In the genomic region with DNA sequence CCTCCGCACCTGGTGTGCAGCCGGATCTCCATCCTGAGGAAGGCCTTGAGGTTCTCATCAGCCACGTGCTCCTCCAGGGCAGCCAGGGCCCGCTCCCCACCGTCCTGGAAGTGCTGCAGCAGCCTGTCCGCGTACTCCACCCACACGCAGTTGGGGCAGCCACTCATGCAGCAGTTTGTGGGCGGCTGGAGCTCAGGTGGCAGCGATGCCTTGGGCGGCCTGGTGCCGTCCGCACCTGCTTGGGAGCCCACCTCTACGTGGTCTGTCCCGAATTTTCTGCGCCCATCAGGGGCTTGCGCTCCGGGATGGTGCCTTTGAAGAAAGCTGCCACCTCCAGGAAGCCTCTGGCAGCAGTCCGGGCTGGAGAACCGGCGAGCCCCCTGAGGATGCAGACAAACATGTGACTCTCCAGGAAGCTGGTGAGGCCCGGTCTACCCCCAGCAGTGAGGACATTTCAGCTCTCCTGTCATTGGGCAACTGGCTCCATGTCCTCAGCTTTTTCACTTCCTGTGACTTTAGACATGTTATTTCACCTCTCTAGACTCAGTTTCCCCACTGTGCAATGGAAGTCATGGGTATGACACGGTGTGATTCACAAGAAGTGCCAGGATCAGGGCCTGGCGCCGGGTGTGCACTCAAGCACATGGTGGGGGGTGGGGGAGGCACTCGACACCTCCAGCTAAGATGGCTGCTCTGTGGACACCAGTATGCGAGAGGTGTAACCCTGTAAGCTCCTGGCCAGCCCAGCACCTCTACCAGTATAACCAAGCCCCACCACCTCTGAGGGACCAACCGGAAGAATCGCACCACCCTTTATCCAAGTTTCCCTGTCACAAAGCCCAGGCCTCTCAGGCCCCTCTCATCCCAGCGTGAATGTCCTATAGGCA, we compare ENCODE assay signal across 7 cellular contexts.
DNase-seq lines count a peak whose midpoint lies in the region; ATAC-seq lines count a peak whose summit lies in the region.

No MANE protein-coding gene starts in this region.

- H3K4me3 ChIP-seq in HUES6 (ENCODE audit: low read depth, low read length) = peak overlapping the region; percentile 95
- H3K4me3 ChIP-seq in duodenal mucosa (ENCODE audit: low read depth in 1 of 2, low read length in 2 of 2) = peak overlapping the region; percentile 72 to 89
- peak overlapping the region; percentile 100 for H3K4me3 ChIP-seq in mucosa of stomach (ENCODE audit: low read length)

- H3K36me3 ChIP-seq in HUES6 (ENCODE audit: control insufficient read depth, insufficient read depth, low read length) (peaks cover 39% of the 10 kb centered on the region), duodenal mucosa (ENCODE audit: control insufficient read depth in 1 of 2, insufficient read depth in 2 of 2, low read length in 2 of 2) (peaks cover 0 to 28% of the 10 kb centered on the region in 2 donors), mucosa of stomach (ENCODE audit: control insufficient read depth, insufficient read depth, low read length) (no peaks in the 10 kb centered on the region)

- peak; percentile 9 for ATAC-seq in GM18907 (IDR thresholded peaks at IDR 0.05; ENCODE audit: unreplicated experiment)
- ATAC-seq in HG03108 (IDR thresholded peaks at IDR 0.05; ENCODE audit: unreplicated experiment) = no peak

- H3K27ac ChIP-seq in HUES6 (ENCODE audit: low read depth, low read length) (peak overlapping the region; percentile 94; the same call in 1 of the 2 replicates), duodenal mucosa (ENCODE audit: low read depth, low read length) (no peak overlapping the region), substantia nigra (ENCODE audit: low read depth, low read length, poor library complexity, severe bottlenecking) (peak overlapping the region; percentile 81)

- H3K9ac ChIP-seq in HUES6 (ENCODE audit: low read length) (peak overlapping the region; percentile 99), duodenal mucosa (ENCODE audit: low read depth in 1 of 2, low read length in 2 of 2) (peak overlapping the region; percentile 69 to 91), mucosa of stomach (ENCODE audit: low read length) (peak overlapping the region; percentile 96)

- H3K27me3 ChIP-seq in HUES6 (ENCODE audit: control insufficient read depth, insufficient read depth, low read length) (no peaks in the 10 kb centered on the region), duodenal mucosa (ENCODE audit: control insufficient read depth in 1 of 2, insufficient read depth in 2 of 2, low read length in 2 of 2) (no peaks in the 10 kb centered on the region), mucosa of stomach (ENCODE audit: control insufficient read depth, insufficient read depth, low read length) (no peaks in the 10 kb centered on the region)

- peak in 3 of 4 experiments; percentile 17 to 30 (median 25) for DNase-seq in activated CD4-positive, CD25-positive, alpha-beta regulatory T cell (lab: John Stamatoyannopoulos, UW)
- DNase-seq in substantia nigra (lab: John Stamatoyannopoulos, UW) = peak in 2 of 49 donors; percentile 6 to 8

- H3K4me1 ChIP-seq in HUES6 (ENCODE audit: control insufficient read depth, insufficient read depth, low read length) = peaks cover 15% of the 10 kb centered on the region
- H3K4me1 ChIP-seq in duodenal mucosa (ENCODE audit: control insufficient read depth in 1 of 2, insufficient read depth in 2 of 2, low read length in 2 of 2) = peaks cover 14 to 16% of the 10 kb centered on the region in 2 donors
- peaks cover 20% of the 10 kb centered on the region for H3K4me1 ChIP-seq in mucosa of stomach (ENCODE audit: control insufficient read depth, insufficient read depth, low read length)

- H3K9me3 ChIP-seq in HUES6 (ENCODE audit: control insufficient read depth, insufficient read depth, low read depth, low read length) (no peaks in the 10 kb centered on the region), duodenal mucosa (ENCODE audit: control insufficient read depth in 1 of 2, low read length in 2 of 2) (no peaks in the 10 kb centered on the region), mucosa of stomach (ENCODE audit: control insufficient read depth, low read length) (no peaks in the 10 kb centered on the region)
